8 cellular contexts compared by ENCODE assay signal in genomic region chr5:90709323-90710148, GRCh38.
A peak's percentile ranks its signal among the peaks of the same experiment; 100 is the strongest.
DNase-seq lines count a peak whose midpoint lies in the region; ATAC-seq and TF ChIP-seq lines count a peak whose summit lies in the region.

No MANE protein-coding gene starts in this region.

- H3K4me3 Mint-ChIP-seq in activated CD8-positive, alpha-beta T cell treated with anti-CD3 and anti-CD28 coated beads for 36 hours: no peak overlapping the region
- H3K4me3 Mint-ChIP-seq in activated CD8-positive, alpha-beta T cell treated with anti-CD3 and anti-CD28 coated beads, Interleukin-2, amount 10 ng/mL, durations not matched to agents 7 days and 5 days: no peak overlapping the region

- H3K27me3 ChIP-seq in H7 (ENCODE audit: control insufficient read depth, insufficient read depth, low read length): no peaks in the 10 kb centered on the region
- H3K27me3 ChIP-seq in adrenal gland: no peaks in the 10 kb centered on the region
- H3K27me3 ChIP-seq in testis: no peaks in the 10 kb centered on the region

- peak; percentile 31 for DNase-seq in activated CD8-positive, alpha-beta T cell treated with anti-CD3 and anti-CD28 coated beads for 36 hours
- DNase-seq in activated CD8-positive, alpha-beta T cell treated with anti-CD3 and anti-CD28 coated beads, Interleukin-2, amount 10 ng/mL, durations not matched to agents 7 days and 5 days: no peak
- DNase-seq in H7 (peak; percentile 46), NAMALWA (ENCODE audit: low spot score) (peak; percentile 54), adrenal gland (peak; percentile 35 to 57 (median 51)), iPS DF 4.7 (ENCODE audit: extremely low read depth, low spot score) (peak; percentile 14), testis (peak; percentile 60), DMS79 treated with DMSO at 0.1 percent for 48 hours (lab: John Stamatoyannopoulos, UW) (no peak)

- H3K27me3 Mint-ChIP-seq in activated CD8-positive, alpha-beta T cell treated with anti-CD3 and anti-CD28 coated beads for 36 hours: peaks cover 8% of the 10 kb centered on the region
- no peaks in the 10 kb centered on the region for H3K27me3 Mint-ChIP-seq in activated CD8-positive, alpha-beta T cell treated with anti-CD3 and anti-CD28 coated beads, Interleukin-2, amount 10 ng/mL, durations not matched to agents 7 days and 5 days (ENCODE audit: low read depth)

- ATAC-seq in activated CD8-positive, alpha-beta T cell treated with anti-CD3 and anti-CD28 coated beads for 36 hours: no peak
- ATAC-seq in activated CD8-positive, alpha-beta T cell treated with anti-CD3 and anti-CD28 coated beads, Interleukin-2, amount 10 ng/mL, durations not matched to agents 7 days and 5 days: no peak

- TF ChIP-seq CTCF in activated CD8-positive, alpha-beta T cell treated with anti-CD3 and anti-CD28 coated beads for 36 hours (IDR thresholded peaks at IDR 0.05): peak; percentile 21
- TF ChIP-seq CTCF in adrenal gland (IDR thresholded peaks at IDR 0.05) (peak; percentile 28 to 64 (median 50)), testis (IDR thresholded peaks at IDR 0.05) (peak in 2 of 3 experiments; percentile 14 to 47)

- H3K4me3 ChIP-seq in H7 (ENCODE audit: insufficient read depth, low read depth, low read length) (no peak overlapping the region), adrenal gland (no peak overlapping the region), testis (no peak overlapping the region)

- H3K4me1 Mint-ChIP-seq in activated CD8-positive, alpha-beta T cell treated with anti-CD3 and anti-CD28 coated beads for 36 hours (ENCODE audit: low read depth): no peaks in the 10 kb centered on the region
- H3K4me1 Mint-ChIP-seq in activated CD8-positive, alpha-beta T cell treated with anti-CD3 and anti-CD28 coated beads, Interleukin-2, amount 10 ng/mL, durations not matched to agents 7 days and 5 days (ENCODE audit: low read depth): no peaks in the 10 kb centered on the region

- POLR2A ChIA-PET in activated CD8-positive, alpha-beta T cell treated with anti-CD3 and anti-CD28 coated beads for 36 hours (lab: Charles Lee): no interaction called here
- POLR2A ChIA-PET in activated CD8-positive, alpha-beta T cell treated with anti-CD3 and anti-CD28 coated beads, Interleukin-2, amount 10 ng/mL, durations not matched to agents 7 days and 5 days (lab: Charles Lee): no interaction called here

- H3K4me1 ChIP-seq in adrenal gland (replicated peaks in 1 of 2) (no peaks in the 10 kb centered on the region), testis (no peaks in the 10 kb centered on the region)

- H3K36me3 ChIP-seq in H7 (replicated peaks; ENCODE audit: control insufficient read depth, insufficient read depth, low read length) (peaks cover 2% of the 10 kb centered on the region), adrenal gland (replicated peaks in 1 of 2) (no peaks in the 10 kb centered on the region), testis (ENCODE audit: low read depth, missing control alignments) (no peaks in the 10 kb centered on the region)

- no peak overlapping the region for H3K27ac Mint-ChIP-seq in activated CD8-positive, alpha-beta T cell treated with anti-CD3 and anti-CD28 coated beads for 36 hours
- H3K27ac Mint-ChIP-seq in activated CD8-positive, alpha-beta T cell treated with anti-CD3 and anti-CD28 coated beads, Interleukin-2, amount 10 ng/mL, durations not matched to agents 7 days and 5 days: no peak overlapping the region

- no peaks in the 10 kb centered on the region for H3K36me3 Mint-ChIP-seq in activated CD8-positive, alpha-beta T cell treated with anti-CD3 and anti-CD28 coated beads for 36 hours (ENCODE audit: low read depth)
- no peaks in the 10 kb centered on the region for H3K36me3 Mint-ChIP-seq in activated CD8-positive, alpha-beta T cell treated with anti-CD3 and anti-CD28 coated beads, Interleukin-2, amount 10 ng/mL, durations not matched to agents 7 days and 5 days (ENCODE audit: low read depth)

- CTCF ChIA-PET in activated CD8-positive, alpha-beta T cell treated with anti-CD3 and anti-CD28 coated beads for 36 hours (lab: Charles Lee): interaction anchor here (0.8 to 3.3 kb wide), 5 partner anchors 9 to 98 kb away, joined by 3 to 16 read pairs (median 3); no protein-coding TSS in a partner anchor
- CTCF ChIA-PET in activated CD8-positive, alpha-beta T cell treated with anti-CD3 and anti-CD28 coated beads, Interleukin-2, amount 10 ng/mL, durations not matched to agents 7 days and 5 days (lab: Charles Lee): interaction anchor here (1.3 kb wide), 1 partner anchor 74 kb away, joined by 5 read pairs; no protein-coding TSS in a partner anchor

- intact Hi-C loops in activated CD8-positive, alpha-beta T cell treated with anti-CD3 and anti-CD28 coated beads for 36 hours (cut with micrococcal nuclease): no loop called here
- intact Hi-C loops in adrenal gland (cut with DNase I): no loop called here
- intact Hi-C loops in testis (cut with DNase I; ENCODE audit: low total_unique reads): no loop called here

- H3K9me3 Mint-ChIP-seq in activated CD8-positive, alpha-beta T cell treated with anti-CD3 and anti-CD28 coated beads for 36 hours: no peaks in the 10 kb centered on the region
- H3K9me3 Mint-ChIP-seq in activated CD8-positive, alpha-beta T cell treated with anti-CD3 and anti-CD28 coated beads, Interleukin-2, amount 10 ng/mL, durations not matched to agents 7 days and 5 days (ENCODE audit: insufficient read depth): no peaks in the 10 kb centered on the region

- H3K9me3 ChIP-seq in adrenal gland (replicated peaks in 1 of 3) (no peaks in the 10 kb centered on the region), testis (no peaks in the 10 kb centered on the region)

- TF ChIP-seq POLR2A in adrenal gland (IDR thresholded peaks at IDR 0.05): no peak
- TF ChIP-seq POLR2A in testis (IDR thresholded peaks at IDR 0.05): no peak

- WGBS in adrenal gland, 4 donors: 76 to 100% (median 93%) methylated on average over 1 of the region's 1 CpG
- WGBS in testis, 2 donors: 88 to 96% methylated on average over 1 of the region's 1 CpG

- H3K27ac ChIP-seq in adrenal gland (no peak overlapping the region), testis (no peak overlapping the region)

Comparison
In these comparisons a context has a peak if more than half of its experiments do, and no peak if none do; other contexts are left out.
1. DNase-seq: peak in activated CD8-positive, alpha-beta T cell treated with anti-CD3 and anti-CD28 coated beads for 36 hours (single experiment), H7 (single experiment), NAMALWA (single experiment), adrenal gland (7 of 7), iPS DF 4.7 (single experiment) and testis (single experiment); none in activated CD8-positive, alpha-beta T cell treated with anti-CD3 and anti-CD28 coated beads, Interleukin-2, amount 10 ng/mL, durations not matched to agents 7 days and 5 days (single experiment) and DMS79 treated with DMSO at 0.1 percent for 48 hours (single experiment).
2. Peak in every context shown above with its lines, with median percentiles within 50 percentile points of each other: CTCF ChIP-seq.